ENCODE assay signal across 8 cellular contexts in genomic region chrX:68647156-68647957, GRCh38. TPM values are rescaled to one million over a fixed set of nuclear protein-coding genes. Genes with fewer than 3 reads are reported as not detected.
DNase-seq lines count a peak whose midpoint lies in the region; ATAC-seq, FAIRE-seq and TF ChIP-seq lines count a peak whose summit lies in the region.

Gene STARD8, plus strand, starts transcription at chrX:68647666. Its CDS starts 217 bp downstream, at chrX:68647883.

- H3K27me3 ChIP-seq in keratinocyte (ENCODE audit: control insufficient read depth, extremely low read depth, insufficient read depth, low read length) (peaks cover 13% of the 10 kb centered on the region), suprapubic skin (no peaks in the 10 kb centered on the region)

- H3K27ac Mint-ChIP-seq in HFFc6 (peak within 1 kb of the TSS; percentile 58), MCF 10A (ENCODE audit: low read depth, unreplicated experiment) (no peak within 1 kb of the TSS)

- peak within 1 kb of the TSS; percentile 29 for H3K4me2 ChIP-seq in keratinocyte (ENCODE audit: control insufficient read depth, extremely low read depth, insufficient read depth, low read depth, low read length)

- H3K9me1 ChIP-seq in keratinocyte (ENCODE audit: control insufficient read depth, extremely low read depth, insufficient read depth, low read length) = no peaks in the 10 kb centered on the region

- BruUV-seq in MCF 10A (replicated peaks; lab: Mats Ljungman, UMichigan) = no TSS peak

- H3K4me1 Mint-ChIP-seq in HFFc6 (ENCODE audit: low read depth) (peaks cover 32% of the 10 kb centered on the region), MCF 10A (ENCODE audit: insufficient read depth, unreplicated experiment) (peaks cover 6% of the 10 kb centered on the region)

- peak within 1 kb of the TSS; percentile 81 for H3K4me3 Mint-ChIP-seq in HFFc6
- peak within 1 kb of the TSS; percentile 35 for H3K4me3 Mint-ChIP-seq in MCF 10A (ENCODE audit: unreplicated experiment)

- H3K4me3 ChIP-seq in keratinocyte (ENCODE audit: control insufficient read depth in 2 of 3, extremely low read depth in 1 of 3, insufficient read depth in 2 of 3, low read depth in 1 of 3, low read length in 3 of 3) = peak within 1 kb of the TSS in 2 of 3 experiments; percentile 11 to 19
- H3K4me3 ChIP-seq in suprapubic skin = peak within 1 kb of the TSS; percentile 38

- H3K27me3 Mint-ChIP-seq in HFFc6 (ENCODE audit: insufficient read depth) = no peaks in the 10 kb centered on the region
- peaks cover 40% of the 10 kb centered on the region for H3K27me3 Mint-ChIP-seq in MCF 10A (ENCODE audit: insufficient read depth, unreplicated experiment)

- CTCF ChIA-PET in MCF 10A (lab: Yijun Ruan, JAX) = interaction anchor here (0.6 kb wide), 1 partner anchor 110 kb away, joined by 4 read pairs; no protein-coding TSS in a partner anchor

- no peaks in the 10 kb centered on the region for H3K9me3 ChIP-seq in keratinocyte (ENCODE audit: control insufficient read depth, low read depth, low read length)
- no peaks in the 10 kb centered on the region for H3K9me3 ChIP-seq in suprapubic skin

- TF ChIP-seq CTCF in HFFc6 (IDR thresholded peaks at IDR 0.05) = 0 out of 2 replicates have a peak, but pooled peaks have one; percentile 18
- no peak for TF ChIP-seq CTCF in MCF 10A (IDR thresholded peaks at IDR 0.05; ENCODE audit: unreplicated experiment)
- no peak for TF ChIP-seq CTCF in keratinocyte (optimal IDR thresholded peaks at IDR 0.05 in 1 of 3, IDR thresholded peaks at IDR 0.05 in 1 of 3, conservative IDR thresholded peaks at IDR 0.05 in 1 of 3; ENCODE audit: extremely low read depth in 1 of 3, insufficient read depth in 2 of 3, low read length in 3 of 3)
- TF ChIP-seq CTCF in suprapubic skin (IDR thresholded peaks at IDR 0.05) = no peak
- no peak for TF ChIP-seq CTCF in GM20000 (IDR thresholded peaks at IDR 0.05; ENCODE audit: extremely low read depth, missing control alignments)

- H3K27ac ChIP-seq in keratinocyte (ENCODE audit: control insufficient read depth, insufficient read depth, low read length) (no peak within 1 kb of the TSS), suprapubic skin (no peak within 1 kb of the TSS)

- dilution Hi-C loops in keratinocyte (cut with MboI; ENCODE audit: extremely low pct_ligation_motif_present, low sequenced_read_pairs) = no loop called here

- no peak within 1 kb of the TSS for H3K9ac ChIP-seq in keratinocyte (ENCODE audit: control insufficient read depth, extremely low read depth, insufficient read depth, low read length)

- peaks cover 3% of the 10 kb centered on the region for H3K4me1 ChIP-seq in keratinocyte (ENCODE audit: control insufficient read depth, extremely low read depth, insufficient read depth, low read length)
- peaks cover 8% of the 10 kb centered on the region for H3K4me1 ChIP-seq in suprapubic skin

- no peak for ATAC-seq in HG03354 (IDR thresholded peaks at IDR 0.05; ENCODE audit: poor library complexity, severe bottlenecking, unreplicated experiment)

- H3K36me3 ChIP-seq in keratinocyte (ENCODE audit: control insufficient read depth in 2 of 2, extremely low read depth in 1 of 2, insufficient read depth in 2 of 2, low read length in 2 of 2) = no peaks in the 10 kb centered on the region
- H3K36me3 ChIP-seq in suprapubic skin = no peaks in the 10 kb centered on the region

- no peak within 1 kb of the TSS for H2AFZ ChIP-seq in keratinocyte (ENCODE audit: control insufficient read depth, low read length)

- DNase-seq in HFFc6 = peak; percentile 60
- peak; percentile 67 for DNase-seq in MCF 10A (ENCODE audit: unreplicated experiment)
- no peak for DNase-seq in keratinocyte (ENCODE audit: low read depth, low spot score)
- DNase-seq in suprapubic skin (ENCODE audit: low spot score in 2 of 2) = no peak
- no peak for DNase-seq in GM20000 (ENCODE audit: low spot score)
- no peak for DNase-seq in GM19239 (ENCODE audit: insufficient read length, low spot score)
- no peak for DNase-seq in HPDE6-E6E7 (ENCODE audit: extremely low spot score)

- no peak for TF ChIP-seq EP300 in suprapubic skin (IDR thresholded peaks at IDR 0.05)

- H3K9me3 Mint-ChIP-seq in HFFc6 (no peaks in the 10 kb centered on the region), MCF 10A (ENCODE audit: unreplicated experiment) (no peaks in the 10 kb centered on the region)

- POLR2A ChIA-PET in MCF 10A (lab: Yijun Ruan, JAX) = no interaction called here

- H3K36me3 Mint-ChIP-seq in HFFc6 (ENCODE audit: low read depth) (no peaks in the 10 kb centered on the region), MCF 10A (ENCODE audit: insufficient read depth, unreplicated experiment) (no peaks in the 10 kb centered on the region)

- no peak for TF ChIP-seq POLR2A in suprapubic skin (IDR thresholded peaks at IDR 0.05)

- FAIRE-seq in keratinocyte (lab: Jason Lieb, UNC) (no peak), GM19239 (lab: Jason Lieb, UNC) (no peak)

- no peaks in the 10 kb centered on the region for H4K20me1 ChIP-seq in keratinocyte (ENCODE audit: control insufficient read depth, extremely low read depth, insufficient read depth, low read length)

- no peaks in the 10 kb centered on the region for H3K79me2 ChIP-seq in keratinocyte (ENCODE audit: control insufficient read depth, insufficient read depth, low read length)

- WGBS in suprapubic skin = 41% methylated on average over 27 of the region's 40 CpGs

- intact Hi-C loops in MCF 10A (cut with micrococcal nuclease) = no loop called here

RNA-seq across cellular contexts. Expression of gene STARD8, which starts in this region (rescaled TPM):
- 1 to 10 TPM; 1.9 to 3.6 (median 3.0) TPM for total RNA-seq in HFFc6 (2021; fragmentation: NEBNext Ultra II Directional; extraction: Animal tissue kit (Norgen Biotek cat#: 25700))
- total RNA-seq in MCF 10A (2022) (0.37 and 1.0 TPM in 2 replicates), suprapubic skin (1 to 10 TPM; 2.0 to 4.5 (median 2.3) TPM)
- 0.06 to 0.09 TPM (median 0.07 TPM) in 3 replicates for polyA plus RNA-seq in keratinocyte
- polyA plus RNA-seq in keratinocyte (2011; ENCODE audit: low read depth) = 0.29 TPM
- 0.01 and 0.02 TPM in 2 replicates for polyA plus RNA-seq in keratinocyte (2011; cell fraction: cytosol; rRNA removed)
- polyA plus RNA-seq in keratinocyte (2011; cell fraction: nucleus; rRNA removed) = 0.18 and 0.20 TPM in 2 replicates
- polyA plus RNA-seq in keratinocyte (2012; ENCODE audit: low replicate concordance) = 0.03 and 0.04 TPM in 2 replicates
- 0.07 to 0.13 TPM (median 0.07 TPM) in 3 replicates for polyA minus RNA-seq in keratinocyte
- polyA minus RNA-seq in keratinocyte (2011; cell fraction: cytosol; rRNA and poly(A)+ RNA removed) = not detected
- 0.11 TPM in 1 of 2 replicates, not detected in the other for polyA minus RNA-seq in keratinocyte (2011; cell fraction: nucleus; rRNA and poly(A)+ RNA removed)

Comparison
In these comparisons a context has a peak if more than half of its experiments do, and no peak if none do; other contexts are left out.
1. DNase-seq: peak in HFFc6 (single experiment) and MCF 10A (single experiment); none in keratinocyte (single experiment), suprapubic skin (0 of 2), GM20000 (single experiment), GM19239 (single experiment) and HPDE6-E6E7 (single experiment).